21 cellular contexts compared by ENCODE assay signal in genomic region chr20:29319725-29320124, GRCh38.
"Had no signal": no experiment of that assay in that cellular context is flagged by ENCODE, and none has a peak within 500 bp of the region (broad histone marks: within the 10 kb centered on the region; RNA-seq: fewer than 3 reads in every experiment).

No MANE protein-coding gene starts in this region.

- H3K4me1 Mint-ChIP-seq: nephron had no signal

- H3K4me3 Mint-ChIP-seq: nephron, type B pancreatic cell had no signal

- DNase-seq: activated CD4-positive, alpha-beta T cell treated with anti-CD3 and anti-CD28 coated beads, Interleukin-2, amount 50 U/mL, for 4 hours; activated gamma-delta T cell; amniotic stem cell; body of pancreas; caudate nucleus; cortex of kidney; effector CD4-positive, alpha-beta T cell; esophagus squamous epithelium; hypothalamus; mesendoderm; occipital lobe; small intestine; stimulated activated CD4-positive, alpha-beta T cell treated with anti-CD3 and anti-CD28 coated beads, Interleukin-4, amount 100 ng/mL, for 24 hours; stimulated activated naive CD4-positive, alpha-beta T cell; T-helper 9 cell had no signal

- H3K9me3 ChIP-seq: body of pancreas had no signal

- H3K4me3 ChIP-seq: body of pancreas, esophagus squamous epithelium, right atrium auricular region, SK-N-MC had no signal

- H3K9me3 Mint-ChIP-seq: type B pancreatic cell had no signal

- H3K27me3 Mint-ChIP-seq: progenitor cell of endocrine pancreas, type B pancreatic cell had no signal

- H3K27me3 ChIP-seq: body of pancreas, right atrium auricular region had no signal

- H3K36me3 Mint-ChIP-seq: type B pancreatic cell had no signal

- ATAC-seq: activated CD4-positive, CD25-positive, alpha-beta regulatory T cell treated with anti-CD3 and anti-CD28 coated beads, Interleukin-2, amount 50 U/mL, for 24 hours; body of pancreas had no signal

- H3K36me3 ChIP-seq: esophagus squamous epithelium, right atrium auricular region had no signal

- H3K27ac Mint-ChIP-seq: nephron, progenitor cell of endocrine pancreas, type B pancreatic cell had no signal
